ENCODE assay signal across 16 cellular contexts in the genomic region with DNA sequence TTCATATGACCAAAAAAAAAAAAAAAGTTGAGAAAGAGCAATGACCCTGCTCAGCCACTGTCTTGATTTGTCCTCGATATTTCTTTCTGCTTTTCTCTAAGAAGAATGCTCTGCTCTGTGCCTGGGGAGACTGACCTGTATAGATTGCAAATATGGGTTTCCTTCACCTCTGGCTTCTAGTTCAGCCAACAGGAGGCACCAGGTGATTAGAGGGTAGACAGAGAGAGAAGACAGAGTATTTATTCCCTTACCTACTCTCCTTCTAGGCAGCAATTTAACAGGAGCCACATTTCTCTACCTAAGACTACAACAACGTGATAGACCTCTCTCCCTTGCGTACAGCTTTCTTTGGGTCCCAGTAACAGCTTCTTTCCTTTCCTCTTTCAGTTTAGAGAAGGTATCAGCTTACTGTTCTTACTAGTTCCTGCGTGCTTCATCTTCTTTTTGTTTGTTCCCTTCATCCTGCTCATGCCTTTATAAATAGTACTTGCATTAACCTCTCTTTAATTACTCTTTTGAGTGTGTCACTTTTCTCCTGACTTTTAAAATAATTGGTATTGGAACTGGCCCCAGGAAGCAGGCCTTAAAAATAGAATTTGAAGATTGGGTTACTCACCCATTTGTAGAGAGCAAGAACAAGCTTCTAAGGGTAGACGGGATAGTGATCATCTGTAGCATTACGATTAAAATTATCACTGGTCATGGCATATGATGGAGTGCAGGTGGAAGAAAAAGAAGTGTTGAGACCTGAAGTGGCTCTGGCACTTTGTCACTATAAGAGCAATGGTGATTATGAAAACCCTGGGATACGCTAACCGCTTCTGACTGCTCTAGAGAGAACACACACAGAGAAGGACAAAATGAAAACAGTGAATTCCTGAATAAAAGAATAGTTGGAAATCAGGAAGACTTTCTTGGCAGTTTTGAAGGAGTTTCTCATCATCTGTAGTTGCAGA.
DNase-seq lines count a peak whose midpoint lies in the region; ATAC-seq and TF ChIP-seq lines count a peak whose summit lies in the region.
"Had no signal": no experiment of that assay in that cellular context is flagged by ENCODE, and none has a peak within 500 bp of the region (broad histone marks: within the 10 kb centered on the region; RNA-seq: fewer than 3 reads in every experiment).

No MANE protein-coding gene starts in this region.

- no peak for DNase-seq in Right ventricle myocardium inferior (ENCODE audit: missing footprints)
- no peak for DNase-seq in left cardiac atrium
- no peak for DNase-seq in LNCaP clone FGC (ENCODE audit: low read depth)
- no peak for DNase-seq in epithelial cell of esophagus (ENCODE audit: low read depth)
- no peak for DNase-seq in gastrocnemius medialis
- no peak for DNase-seq in RWPE1 (ENCODE audit: low spot score)
- DNase-seq in inferior parietal cortex (ENCODE audit: extremely low spot score): no peak
- DNase-seq: DMS53, GOT3, KG1, MM.1S, NCI-H1436, NCI-H2081 treated with DMSO at 0.1 percent for 48 hours, NCI-H446, RPMI8226 had no signal

- POLR2A ChIA-PET in RWPE1 (lab: Yijun Ruan, JAX; ENCODE audit: low non-redundant PET): no interaction called here

- TF ChIP-seq CTCF in LNCaP clone FGC (IDR thresholded peaks at IDR 0.05; ENCODE audit: control insufficient read depth, extremely low read depth, insufficient read depth): peak; percentile 29; the same call in 1 of the 2 replicates
- TF ChIP-seq CTCF in epithelial cell of esophagus (IDR thresholded peaks at IDR 0.05; ENCODE audit: insufficient read depth, low read depth, low read length, missing control alignments): peak; percentile 10
- TF ChIP-seq CTCF in gastrocnemius medialis (IDR thresholded peaks at IDR 0.05 in 4 of 5, conservative IDR thresholded peaks at IDR 0.05 in 1 of 5): peak in 3 of 5 experiments; percentile 4 to 28 (median 8)
- TF ChIP-seq CTCF in RWPE1 (conservative IDR thresholded peaks at IDR 0.05; ENCODE audit: low read depth): no peak

- ATAC-seq in Right ventricle myocardium inferior: peak; percentile 62
- no peak for ATAC-seq in left cardiac atrium
- peak; percentile 81 to 87 for ATAC-seq in gastrocnemius medialis
- ATAC-seq: A549 had no signal

- no peak for TF ChIP-seq POLR2A in gastrocnemius medialis (IDR thresholded peaks at IDR 0.05)

- no peaks in the 10 kb centered on the region for H3K27me3 ChIP-seq in gastrocnemius medialis

- no peaks in the 10 kb centered on the region for H3K9me3 ChIP-seq in gastrocnemius medialis

- H3K4me3 ChIP-seq in LNCaP clone FGC (ENCODE audit: low read depth, low read length) (no peak overlapping the region), epithelial cell of esophagus (ENCODE audit: low read length) (no peak overlapping the region), gastrocnemius medialis (no peak overlapping the region)
- H3K4me3 ChIP-seq: A549 had no signal

- H3K4me1 ChIP-seq in gastrocnemius medialis: peaks cover 8 to 11% of the 10 kb centered on the region in 2 donors
- H3K4me1 ChIP-seq: A549 had no signal

- CTCF ChIA-PET in RWPE1 (lab: Yijun Ruan, JAX): interaction anchor here (0.9 kb wide), 1 partner anchor 25 kb away, joined by 4 read pairs; no protein-coding TSS in a partner anchor

- H3K27ac ChIP-seq in gastrocnemius medialis (peak overlapping the region; percentile 39 to 78 (median 68)), RWPE1 (no peak overlapping the region)
- H3K27ac ChIP-seq: A549 had no signal

- no peaks in the 10 kb centered on the region for H3K36me3 ChIP-seq in gastrocnemius medialis

- intact Hi-C loops in Right ventricle myocardium inferior (cut with DNase I) (loop anchor here (1.0 kb wide), 1 partner anchor 96 kb away; no protein-coding TSS in a partner anchor), left cardiac atrium (cut with DNase I) (loop anchor here (5.0 to 10.0 kb wide), 2 partner anchors 94 to 161 kb away; no protein-coding TSS in a partner anchor), gastrocnemius medialis (cut with DNase I; ENCODE audit: low total_unique reads) (loop anchor here (1.0 to 5.0 kb wide), 2 partner anchors 96 to 174 kb away; no protein-coding TSS in a partner anchor)

- in situ Hi-C loops in gastrocnemius medialis (cut with MboI; ENCODE audit: low sequenced_read_pairs in 4 of 4): loop anchor here in 3 of 4 donors (10.0 kb wide), 1 partner anchor 91 kb away; no protein-coding TSS in a partner anchor

Comparison
In these comparisons a context has a peak if more than half of its experiments do, and no peak if none do; other contexts are left out.
1. ATAC-seq: peak in Right ventricle myocardium inferior (single experiment) and gastrocnemius medialis (2 of 2); none in left cardiac atrium (0 of 2).